ENCODE assay signal across 21 cellular contexts in the genomic region with DNA sequence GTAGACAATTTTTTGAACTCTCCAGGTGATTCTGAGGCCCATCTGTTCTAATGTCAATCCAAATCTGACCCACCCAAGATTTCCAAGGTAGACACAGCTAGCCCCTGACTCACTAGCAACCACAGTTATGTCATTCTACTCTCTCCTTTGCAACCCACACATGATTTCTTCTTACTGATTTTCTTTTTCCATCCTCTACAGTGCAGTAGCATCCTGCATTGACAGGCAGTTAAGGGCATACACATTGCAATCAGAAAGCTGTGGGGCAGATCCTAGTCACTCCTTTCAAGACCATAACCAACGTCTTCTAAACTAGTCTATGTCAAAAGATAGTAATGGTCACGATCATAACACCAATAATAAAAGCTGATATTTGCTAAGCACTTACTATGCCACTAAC. TPM values are rescaled to one million over a fixed set of nuclear protein-coding genes. Genes with fewer than 3 reads are reported as not detected.
A peak's percentile ranks its signal among the peaks of the same experiment; 100 is the strongest.
DNase-seq lines count a peak whose midpoint lies in the region; ATAC-seq, FAIRE-seq and TF ChIP-seq lines count a peak whose summit lies in the region.
"Had no signal": no experiment of that assay in that cellular context is flagged by ENCODE, and none has a peak within 500 bp of the region (broad histone marks: within the 10 kb centered on the region; RNA-seq: fewer than 3 reads in every experiment).

No MANE protein-coding gene starts in this region.

- H3K4me3 ChIP-seq in CD8-positive, alpha-beta memory T cell (ENCODE audit: low read length) = no peak overlapping the region
- H3K4me3 ChIP-seq in K562 = no peak overlapping the region
- no peak overlapping the region for H3K4me3 ChIP-seq in neural progenitor cell
- H3K4me3 ChIP-seq: gastroesophageal sphincter, upper lobe of left lung had no signal

- no peaks in the 10 kb centered on the region for H3K9me3 ChIP-seq in CD8-positive, alpha-beta memory T cell (ENCODE audit: low read length)
- H3K9me3 ChIP-seq in K562 (replicated peaks; ENCODE audit: control insufficient read depth, insufficient read depth, low read depth, low read length) (no peaks in the 10 kb centered on the region), neural progenitor cell (ENCODE audit: low read depth) (no peaks in the 10 kb centered on the region)
- H3K9me3 ChIP-seq: gastroesophageal sphincter, upper lobe of left lung had no signal

- peak overlapping the region; percentile 4 to 28 for H3K4me3 Mint-ChIP-seq in activated T-cell treated with anti-CD3 and anti-CD28 coated beads, Interleukin-2, amount 50 U/mL, for 72 hours
- peak overlapping the region in 4 of 7 donors; percentile 4 to 48 (median 14) for H3K4me3 Mint-ChIP-seq in CD8-positive, alpha-beta memory T cell
- no peak overlapping the region for H3K4me3 Mint-ChIP-seq in stimulated activated effector memory CD8-positive, alpha-beta T cell treated with anti-CD3 and anti-CD28 coated beads, Interleukin-12 subunit alpha, Interleukin-12 subunit beta, amount 100 ng/mL, for 72 hours
- H3K4me3 Mint-ChIP-seq in neural progenitor cell = no peak overlapping the region
- H3K4me3 Mint-ChIP-seq: activated naive CD8-positive, alpha-beta T cell treated with anti-CD3 and anti-CD28 coated beads, Interleukin-2, amount 10 ng/mL, durations not matched to agents 7 days and 5 days; dendritic cell treated with granulocyte-macrophage colony-stimulating factor and Interleukin-4, amounts not matched to agents 40 ng/mL and 50 ng/mL, for 4 days had no signal

- H3K27ac Mint-ChIP-seq in activated T-cell treated with anti-CD3 and anti-CD28 coated beads, Interleukin-2, amount 50 U/mL, for 72 hours = peak overlapping the region; percentile 0
- peak overlapping the region in 3 of 8 donors; percentile 11 to 22 (median 14) for H3K27ac Mint-ChIP-seq in CD8-positive, alpha-beta memory T cell
- H3K27ac Mint-ChIP-seq in stimulated activated effector memory CD8-positive, alpha-beta T cell treated with anti-CD3 and anti-CD28 coated beads, Interleukin-12 subunit alpha, Interleukin-12 subunit beta, amount 100 ng/mL, for 72 hours = no peak overlapping the region
- H3K27ac Mint-ChIP-seq in neural progenitor cell = no peak overlapping the region
- H3K27ac Mint-ChIP-seq: activated naive CD8-positive, alpha-beta T cell treated with anti-CD3 and anti-CD28 coated beads, Interleukin-2, amount 10 ng/mL, durations not matched to agents 7 days and 5 days; dendritic cell treated with granulocyte-macrophage colony-stimulating factor and Interleukin-4, amounts not matched to agents 40 ng/mL and 50 ng/mL, for 4 days had no signal

- CTCF ChIA-PET in CD8-positive, alpha-beta memory T cell (lab: Charles Lee) = no interaction called here
- CTCF ChIA-PET in K562 (lab: Yijun Ruan, JAX; ENCODE audit: low intra/inter-chr PET ratio) = no interaction called here

- 56% methylated on average over 2 of the region's 2 CpGs for WGBS in K562 (ENCODE audit: insufficient coverage, low coverage, missing lambda C conversion rate)

- H3K36me3 ChIP-seq in CD8-positive, alpha-beta memory T cell (ENCODE audit: insufficient read depth, low read length) = no peaks in the 10 kb centered on the region
- H3K36me3 ChIP-seq in K562 (ENCODE audit: control insufficient read depth, insufficient read depth, low read length) (no peaks in the 10 kb centered on the region), neural progenitor cell (no peaks in the 10 kb centered on the region)
- H3K36me3 ChIP-seq: gastroesophageal sphincter, upper lobe of left lung had no signal

- no peak overlapping the region for H3K9ac ChIP-seq in K562 (ENCODE audit: insufficient read depth in 1 of 2, low read depth in 2 of 2, low read length in 2 of 2)
- no peak overlapping the region for H3K9ac ChIP-seq in neural progenitor cell

- no peaks in the 10 kb centered on the region for H3K9me1 ChIP-seq in K562 (ENCODE audit: control insufficient read depth, insufficient read depth, low read length)

- no TSS peak for BruUV-seq in K562 (replicated peaks; lab: Mats Ljungman, UMichigan)

- peak; percentile 92 to 95 for ATAC-seq in activated T-cell treated with anti-CD3 and anti-CD28 coated beads, Interleukin-2, amount 50 U/mL, for 72 hours (replicated peaks in 1 of 2)
- ATAC-seq in K562 (no peak), HG03432 (IDR thresholded peaks at IDR 0.05; ENCODE audit: unreplicated experiment) (no peak)
- peak; percentile 97 for ATAC-seq in stimulated activated effector memory CD8-positive, alpha-beta T cell treated with anti-CD3 and anti-CD28 coated beads, Interleukin-12 subunit alpha, Interleukin-12 subunit beta, amount 100 ng/mL, for 72 hours
- ATAC-seq: gastroesophageal sphincter had no signal

- H3K27me3 Mint-ChIP-seq in activated T-cell treated with anti-CD3 and anti-CD28 coated beads, Interleukin-2, amount 50 U/mL, for 72 hours (ENCODE audit: low read depth) = no peaks in the 10 kb centered on the region
- no peaks in the 10 kb centered on the region for H3K27me3 Mint-ChIP-seq in CD8-positive, alpha-beta memory T cell
- H3K27me3 Mint-ChIP-seq in neural progenitor cell (ENCODE audit: insufficient read depth, low read depth) = peaks cover 4% of the 10 kb centered on the region
- H3K27me3 Mint-ChIP-seq: activated naive CD8-positive, alpha-beta T cell treated with anti-CD3 and anti-CD28 coated beads, Interleukin-2, amount 10 ng/mL, durations not matched to agents 7 days and 5 days; dendritic cell treated with granulocyte-macrophage colony-stimulating factor and Interleukin-4, amounts not matched to agents 40 ng/mL and 50 ng/mL, for 4 days had no signal

- H3K4me2 ChIP-seq in K562 (ENCODE audit: insufficient read depth, low read length) (no peak overlapping the region), neural progenitor cell (no peak overlapping the region)

- intact Hi-C loops in K562 (cut with micrococcal nuclease) = no loop called here

- FAIRE-seq in K562 (lab: Jason Lieb, UNC) = no peak
- FAIRE-seq: bronchial epithelial cell, TTC549 had no signal

- H3F3A ChIP-seq in neural progenitor cell (ENCODE audit: low read depth) = no peaks in the 10 kb centered on the region

- no peak for TF ChIP-seq EP300 in K562 (IDR thresholded peaks at IDR 0.05; ENCODE audit: low read length)

- H2AFZ ChIP-seq in K562 (ENCODE audit: low read depth, low read length) (no peak overlapping the region), neural progenitor cell (replicated peaks) (no peak overlapping the region)

- H3K27ac ChIP-seq in CD8-positive, alpha-beta memory T cell (ENCODE audit: low read depth, low read length) = no peak overlapping the region
- H3K27ac ChIP-seq in K562 (ENCODE audit: extremely low read depth, low read depth, low read length) (no peak overlapping the region), neural progenitor cell (no peak overlapping the region)
- H3K27ac ChIP-seq: gastroesophageal sphincter, RWPE1, upper lobe of left lung had no signal

- H3K36me3 Mint-ChIP-seq in activated T-cell treated with anti-CD3 and anti-CD28 coated beads, Interleukin-2, amount 50 U/mL, for 72 hours (ENCODE audit: insufficient read depth in 2 of 2) = peaks cover 0 to 2% of the 10 kb centered on the region in 2 donors
- H3K36me3 Mint-ChIP-seq in CD8-positive, alpha-beta memory T cell = peaks cover 0 to 4% (median 2%) of the 10 kb centered on the region in 3 donors
- peaks cover 10% of the 10 kb centered on the region for H3K36me3 Mint-ChIP-seq in stimulated activated effector memory CD8-positive, alpha-beta T cell treated with anti-CD3 and anti-CD28 coated beads, Interleukin-12 subunit alpha, Interleukin-12 subunit beta, amount 100 ng/mL, for 72 hours
- no peaks in the 10 kb centered on the region for H3K36me3 Mint-ChIP-seq in neural progenitor cell

- TF ChIP-seq CTCF in K562 (IDR thresholded peaks at IDR 0.05 in 2 of 3, conservative IDR thresholded peaks at IDR 0.05 in 1 of 3; ENCODE audit: insufficient read depth in 2 of 3, low read depth in 1 of 3, low read length in 3 of 3) (no peak), neural progenitor cell (IDR thresholded peaks at IDR 0.05) (no peak)

- TF ChIP-seq RAD21 in K562 (CRISPR knock-in tag; conservative IDR thresholded peaks at IDR 0.05 in 1 of 2, IDR thresholded peaks at IDR 0.05 in 1 of 2) = no peak

- in situ Hi-C loops in K562 (cut with MboI) = no loop called here

- POLR2A ChIA-PET in CD8-positive, alpha-beta memory T cell (lab: Charles Lee) = no interaction called here
- POLR2A ChIA-PET in K562 (lab: Yijun Ruan, JAX) = interaction anchor here (0.6 to 1.2 kb wide), 3 partner anchors 10 to 434 kb away, joined by 3 read pairs; no protein-coding TSS in a partner anchor

- H3K4me1 ChIP-seq in CD8-positive, alpha-beta memory T cell (ENCODE audit: insufficient read depth, low read length) = peaks cover 92% of the 10 kb centered on the region
- peaks cover 8 to 30% of the 10 kb centered on the region in 2 experiments; a peak in 4 of 5 replicates for H3K4me1 ChIP-seq in K562 (replicated peaks in 1 of 2; ENCODE audit: control insufficient read depth in 2 of 2, insufficient read depth in 2 of 2, low read length in 2 of 2)
- no peaks in the 10 kb centered on the region for H3K4me1 ChIP-seq in neural progenitor cell

- peak; percentile 27 to 33 for DNase-seq in activated T-cell treated with anti-CD3 and anti-CD28 coated beads, Interleukin-2, amount 50 U/mL, for 72 hours
- no peak for DNase-seq in activated T-cell treated with anti-CD3 and anti-CD28 coated beads, Interleukin-2, amount 50 U/mL, for 1 hour
- no peak for DNase-seq in CD8-positive, alpha-beta memory T cell
- DNase-seq in K562 (ENCODE audit: extremely low read depth in 1 of 4, low spot score in 3 of 4) = no peak
- no peak for DNase-seq in stimulated activated effector memory CD8-positive, alpha-beta T cell treated with anti-CD3 and anti-CD28 coated beads, Interleukin-12 subunit alpha, Interleukin-12 subunit beta, amount 100 ng/mL, for 72 hours (ENCODE audit: low spot score in 2 of 2)
- no peak for DNase-seq in neural progenitor cell (ENCODE audit: low spot score)
- no peak for DNase-seq in NCI-H146 treated with DMSO at 0.1 percent for 48 hours (lab: John Stamatoyannopoulos, UW; ENCODE audit: unreplicated experiment)
- DNase-seq: activated naive CD8-positive, alpha-beta T cell treated with anti-CD3 and anti-CD28 coated beads, Interleukin-2, amount 10 ng/mL, durations not matched to agents 7 days and 5 days; Calu3; H7; NCI-H146; NCI-H446; NK-92 treated with Interleukin-12 subunit alpha and Interleukin-12 subunit beta, amount 100 ng/mL, for 24 hours; stimulated activated naive CD4-positive, alpha-beta T cell; upper lobe of left lung had no signal

- H3K27me3 ChIP-seq in CD8-positive, alpha-beta memory T cell (ENCODE audit: insufficient read depth, low read length, poor library complexity, severe bottlenecking) = no peaks in the 10 kb centered on the region
- H3K27me3 ChIP-seq in K562 (ENCODE audit: control insufficient read depth in 2 of 2, insufficient read depth in 2 of 2, low read length in 2 of 2) (no peaks in the 10 kb centered on the region), neural progenitor cell (no peaks in the 10 kb centered on the region)
- H3K27me3 ChIP-seq: gastroesophageal sphincter, upper lobe of left lung had no signal

- peaks cover 86% of the 10 kb centered on the region for H3K4me1 Mint-ChIP-seq in activated T-cell treated with anti-CD3 and anti-CD28 coated beads, Interleukin-2, amount 50 U/mL, for 72 hours (ENCODE audit: low read depth)
- H3K4me1 Mint-ChIP-seq in CD8-positive, alpha-beta memory T cell = peaks cover 89 to 98% (median 96%) of the 10 kb centered on the region in 3 donors
- peaks cover 74% of the 10 kb centered on the region for H3K4me1 Mint-ChIP-seq in stimulated activated effector memory CD8-positive, alpha-beta T cell treated with anti-CD3 and anti-CD28 coated beads, Interleukin-12 subunit alpha, Interleukin-12 subunit beta, amount 100 ng/mL, for 72 hours
- peaks cover 2% of the 10 kb centered on the region for H3K4me1 Mint-ChIP-seq in neural progenitor cell

- peaks cover 70% of the 10 kb centered on the region for H3K79me2 ChIP-seq in K562 (ENCODE audit: control insufficient read depth, insufficient read depth, low read length)
- no peaks in the 10 kb centered on the region for H3K79me2 ChIP-seq in neural progenitor cell (ENCODE audit: low read depth)

- no peaks in the 10 kb centered on the region for H3K9me3 Mint-ChIP-seq in activated T-cell treated with anti-CD3 and anti-CD28 coated beads, Interleukin-2, amount 50 U/mL, for 72 hours
- no peaks in the 10 kb centered on the region for H3K9me3 Mint-ChIP-seq in CD8-positive, alpha-beta memory T cell
- no peaks in the 10 kb centered on the region for H3K9me3 Mint-ChIP-seq in stimulated activated effector memory CD8-positive, alpha-beta T cell treated with anti-CD3 and anti-CD28 coated beads, Interleukin-12 subunit alpha, Interleukin-12 subunit beta, amount 100 ng/mL, for 72 hours
- H3K9me3 Mint-ChIP-seq in neural progenitor cell = no peaks in the 10 kb centered on the region
- H3K9me3 Mint-ChIP-seq: activated naive CD8-positive, alpha-beta T cell treated with anti-CD3 and anti-CD28 coated beads, Interleukin-2, amount 10 ng/mL, durations not matched to agents 7 days and 5 days; dendritic cell treated with granulocyte-macrophage colony-stimulating factor and Interleukin-4, amounts not matched to agents 40 ng/mL and 50 ng/mL, for 4 days had no signal

- no peak for TF ChIP-seq POLR2A in K562 (conservative IDR thresholded peaks at IDR 0.05)

- H4K20me1 ChIP-seq in K562 (replicated peaks; ENCODE audit: control insufficient read depth, insufficient read depth, low read length) = 0 out of 2 replicates have a peak, but pooled peaks cover 5% of the 10 kb centered on the region
- no peaks in the 10 kb centered on the region for H4K20me1 ChIP-seq in neural progenitor cell (ENCODE audit: low read depth)

RNA-seq across cellular contexts. Expression of gene JAK1, which starts 54.2 kb away (rescaled TPM):
- 100 to 1,000 TPM; 169 to 185 TPM for total RNA-seq in activated T-cell treated with anti-CD3 and anti-CD28 coated beads, Interleukin-2, amount 50 U/mL, for 72 hours
- total RNA-seq in CD8-positive, alpha-beta memory T cell = 100 to 1,000 TPM; 106 to 108 TPM
- polyA plus RNA-seq in CD8-positive, alpha-beta memory T cell = 300 TPM
- 82.2 and 105 TPM in 2 replicates for total RNA-seq in K562 (2011; cell fraction: chromatin; rRNA removed; ENCODE audit: low replicate concordance)
- total RNA-seq in K562 (2011; cell fraction: nucleolus; rRNA removed) = 37.4 and 43.0 TPM in 2 replicates
- 62.0 and 66.7 TPM in 2 replicates for total RNA-seq in K562 (2011; cell fraction: nucleoplasm; rRNA removed)
- total RNA-seq in K562 (2014; rRNA removed) = 27.1 and 28.2 TPM in 2 replicates
- total RNA-seq in K562 (2014; rRNA removed; fragmentation: Illumina TruSeq; extraction: Trizol) = 42.5 and 46.8 TPM in 2 replicates
- 40.6 and 43.4 TPM in 2 replicates for total RNA-seq in K562 (2015; rRNA removed; fragmentation: Illumina TruSeq; extraction: Trizol)
- 43.0 TPM in 2 replicates for total RNA-seq in K562 (2021)
- 32.0 and 43.9 TPM in 2 replicates for polyA plus RNA-seq in K562 (2011; rRNA removed)
- polyA plus RNA-seq in K562 (2011; cell fraction: cytosol; rRNA removed) = 21.9 and 26.6 TPM in 2 replicates
- polyA plus RNA-seq in K562 (2011; cell fraction: nucleus; rRNA removed) = 88.9 and 89.1 TPM in 2 replicates
- 29.9 and 45.8 TPM in 2 replicates for polyA plus RNA-seq in K562 (2012)
- 37.3 and 44.1 TPM in 2 replicates for polyA plus RNA-seq in K562 (2014; fragmentation: Illumina TruSeq; extraction: Trizol)
- 10 to 100 TPM in 1 of 2 experiments, 1 to 10 TPM in 1; 9.7 to 13.0 TPM for polyA plus RNA-seq in K562 (2014; fragmentation: Nextera tagmentation; extraction: Ambion mirVana)
- polyA plus RNA-seq in K562 (2014; rRNA removed) = 23.0 and 28.3 TPM in 2 replicates
- 56.4 and 60.1 TPM in 2 replicates for polyA minus RNA-seq in K562 (2011; rRNA and poly(A)+ RNA removed)
- 38.3 and 41.6 TPM in 2 replicates for polyA minus RNA-seq in K562 (2011; cell fraction: cytosol; rRNA and poly(A)+ RNA removed)
- 46.7 and 70.9 TPM in 2 replicates for polyA minus RNA-seq in K562 (2011; cell fraction: nucleus; rRNA and poly(A)+ RNA removed)
- total RNA-seq in neural progenitor cell (ENCODE audit: low replicate concordance) = 5.0 and 6.5 TPM in 2 replicates

Comparison
In these comparisons a context has a peak if more than half of its experiments do, and no peak if none do; other contexts are left out.
1. DNase-seq: peak in activated T-cell treated with anti-CD3 and anti-CD28 coated beads, Interleukin-2, amount 50 U/mL, for 72 hours (2 of 2); none in activated T-cell treated with anti-CD3 and anti-CD28 coated beads, Interleukin-2, amount 50 U/mL, for 1 hour (single experiment), CD8-positive, alpha-beta memory T cell (0 of 5), K562 (0 of 4), stimulated activated effector memory CD8-positive, alpha-beta T cell treated with anti-CD3 and anti-CD28 coated beads, Interleukin-12 subunit alpha, Interleukin-12 subunit beta, amount 100 ng/mL, for 72 hours (0 of 2), neural progenitor cell (single experiment) and NCI-H146 treated with DMSO at 0.1 percent for 48 hours (single experiment).
2. ATAC-seq: peak in activated T-cell treated with anti-CD3 and anti-CD28 coated beads, Interleukin-2, amount 50 U/mL, for 72 hours (2 of 2) and stimulated activated effector memory CD8-positive, alpha-beta T cell treated with anti-CD3 and anti-CD28 coated beads, Interleukin-12 subunit alpha, Interleukin-12 subunit beta, amount 100 ng/mL, for 72 hours (single experiment); none in K562 (single experiment) and HG03432 (single experiment).
3. H3K4me3 Mint-ChIP-seq: peak in activated T-cell treated with anti-CD3 and anti-CD28 coated beads, Interleukin-2, amount 50 U/mL, for 72 hours (2 of 2) and CD8-positive, alpha-beta memory T cell (4 of 7); none in stimulated activated effector memory CD8-positive, alpha-beta T cell treated with anti-CD3 and anti-CD28 coated beads, Interleukin-12 subunit alpha, Interleukin-12 subunit beta, amount 100 ng/mL, for 72 hours (single experiment) and neural progenitor cell (single experiment).